ENCODE assay signal across 39 cellular contexts in the genomic region with DNA sequence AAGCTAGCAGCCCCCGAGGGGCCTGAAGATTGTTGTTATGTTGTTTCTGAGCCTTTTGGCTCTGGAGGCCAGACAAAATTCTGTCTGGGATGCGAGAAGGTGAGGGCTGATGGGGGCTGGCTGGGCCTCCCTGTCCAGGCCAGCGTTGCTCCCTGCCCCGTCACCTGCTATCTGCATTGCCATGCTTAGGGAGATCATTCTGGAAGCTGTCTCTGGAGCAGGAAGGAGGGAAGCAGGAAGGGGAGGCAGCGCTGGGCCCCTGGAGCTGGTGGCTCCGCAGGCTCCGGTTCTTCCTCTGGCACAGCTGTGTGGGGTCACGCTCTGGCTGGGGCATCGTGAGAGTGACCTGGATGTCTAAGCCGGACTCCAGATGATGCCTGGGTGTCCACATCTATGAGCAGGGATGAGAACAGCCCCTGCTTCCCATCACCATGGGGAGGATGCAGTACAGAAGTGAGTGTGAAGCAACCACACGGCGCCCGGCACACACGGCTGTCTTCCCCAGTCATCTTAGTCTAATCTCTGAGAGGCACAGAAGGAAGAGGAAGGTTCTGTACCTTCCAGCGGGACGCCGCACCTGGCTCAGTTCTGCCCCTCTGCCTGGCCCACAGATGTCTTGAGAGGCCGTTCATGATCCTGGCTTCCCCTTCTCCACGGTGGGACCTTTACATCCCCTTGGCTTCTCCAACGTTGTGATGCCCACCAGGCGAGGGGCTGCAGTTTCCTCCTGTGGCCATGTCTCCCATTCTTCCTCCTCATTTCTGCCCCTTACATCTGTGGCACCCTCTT. TPM values are rescaled to one million over a fixed set of nuclear protein-coding genes. Genes with fewer than 3 reads are reported as not detected.
"Had no signal": no experiment of that assay in that cellular context is flagged by ENCODE, and none has a peak within 500 bp of the region (broad histone marks: within the 10 kb centered on the region; RNA-seq: fewer than 3 reads in every experiment).

No MANE protein-coding gene starts in this region.

- H3K9me3 ChIP-seq: ascending aorta had no signal

- H3K9me3 Mint-ChIP-seq: activated B cell treated with CpG ODN at 0.5 μM for 24 hours; activated CD4-positive, alpha-beta memory T cell treated with anti-CD3 and anti-CD28 coated beads for 36 hours; activated CD4-positive, alpha-beta T cell treated with anti-CD3 and anti-CD28 coated beads, Interleukin-2, amount 10 ng/mL, durations not matched to agents 24 days and 14 days; activated naive CD4-positive, alpha-beta T cell treated with anti-CD3 and anti-CD28 coated beads, Interleukin-2, amount 10 ng/mL, durations not matched to agents 7 days and 5 days; activated naive CD4-positive, alpha-beta T cell treated with anti-CD3 and anti-CD28 coated beads, Interleukin-2, amount 50 U/mL, for 24 hours; activated naive CD8-positive, alpha-beta T cell treated with anti-CD3 and anti-CD28 coated beads, Interleukin-2, amount 10 ng/mL, durations not matched to agents 7 days and 5 days; activated T-cell treated with anti-CD3 and anti-CD28 coated beads, Interleukin-2, amount 50 U/mL, for 24 hours; activated T-helper 2 cell treated with anti-CD3 and anti-CD28 coated beads, Interferon-gamma antibody, Interleukin-2, Interleukin-4, amounts not matched to agents 10 μg/mL and 5 μg/mL and 100 μg/mL, durations not matched to agents 14 hours and 24 hours and 36 hours; central memory CD8-positive, alpha-beta T cell; T-helper 2 cell treated with Interferon-gamma antibody and Interleukin-4, amounts not matched to agents 5 μg/mL and 100 μg/mL, for 36 hours had no signal

- H3K36me3 ChIP-seq: ascending aorta, cardiac muscle cell had no signal

- H3K36me3 Mint-ChIP-seq: activated CD4-positive, alpha-beta memory T cell treated with anti-CD3 and anti-CD28 coated beads for 36 hours; activated CD8-positive, alpha-beta memory T cell treated with anti-CD3 and anti-CD28 coated beads, Interleukin-2, amount 10 ng/mL, durations not matched to agents 7 days and 5 days; activated naive CD4-positive, alpha-beta T cell treated with anti-CD3 and anti-CD28 coated beads, Interleukin-2, amount 10 ng/mL, durations not matched to agents 7 days and 5 days; activated naive CD4-positive, alpha-beta T cell treated with anti-CD3 and anti-CD28 coated beads, Interleukin-2, amount 50 U/mL, for 24 hours; activated naive CD8-positive, alpha-beta T cell; activated naive CD8-positive, alpha-beta T cell treated with anti-CD3 and anti-CD28 coated beads, Interleukin-2, amount 10 ng/mL, durations not matched to agents 7 days and 5 days; brain had no signal

- ATAC-seq: activated CD8-positive, alpha-beta memory T cell treated with anti-CD3 and anti-CD28 coated beads, Interleukin-2, amount 10 ng/mL, durations not matched to agents 7 days and 5 days; activated CD8-positive, alpha-beta T cell treated with anti-CD3 and anti-CD28 coated beads, Interleukin-2, amount 10 ng/mL, durations not matched to agents 7 days and 5 days; activated naive CD8-positive, alpha-beta T cell treated with anti-CD3 and anti-CD28 coated beads, Interleukin-2, amount 50 U/mL, for 24 hours had no signal

- H3K27me3 Mint-ChIP-seq: activated B cell treated with CpG ODN at 0.5 μM for 24 hours; activated CD4-positive, alpha-beta memory T cell treated with anti-CD3 and anti-CD28 coated beads for 36 hours; activated CD4-positive, alpha-beta T cell treated with anti-CD3 and anti-CD28 coated beads, Interleukin-2, amount 10 ng/mL, durations not matched to agents 24 days and 14 days; activated CD8-positive, alpha-beta memory T cell treated with anti-CD3 and anti-CD28 coated beads, Interleukin-2, amount 10 ng/mL, durations not matched to agents 7 days and 5 days; activated naive CD4-positive, alpha-beta T cell treated with anti-CD3 and anti-CD28 coated beads, Interleukin-2, amount 10 ng/mL, durations not matched to agents 7 days and 5 days; activated T-cell treated with anti-CD3 and anti-CD28 coated beads, Interleukin-2, amount 50 U/mL, for 24 hours; central memory CD8-positive, alpha-beta T cell had no signal

- H3K27me3 ChIP-seq: ascending aorta, cardiac muscle cell had no signal

- H3K4me1 ChIP-seq: ascending aorta had no signal

- H3K4me3 ChIP-seq: ascending aorta, cardiac muscle cell had no signal

- H3K4me1 Mint-ChIP-seq: activated B cell treated with CpG ODN at 0.5 μM for 24 hours; activated CD4-positive, alpha-beta T cell treated with anti-CD3 and anti-CD28 coated beads, Interleukin-2, amount 10 ng/mL, durations not matched to agents 24 days and 14 days; activated CD8-positive, alpha-beta memory T cell treated with anti-CD3 and anti-CD28 coated beads, Interleukin-2, amount 10 ng/mL, durations not matched to agents 7 days and 5 days; activated naive CD4-positive, alpha-beta T cell treated with anti-CD3 and anti-CD28 coated beads, Interleukin-2, amount 10 ng/mL, durations not matched to agents 7 days and 5 days; activated naive CD4-positive, alpha-beta T cell treated with anti-CD3 and anti-CD28 coated beads, Interleukin-2, amount 50 U/mL, for 24 hours; activated naive CD8-positive, alpha-beta T cell treated with anti-CD3 and anti-CD28 coated beads, Interleukin-2, amount 10 ng/mL, durations not matched to agents 7 days and 5 days; activated naive CD8-positive, alpha-beta T cell treated with anti-CD3 and anti-CD28 coated beads, Interleukin-2, amount 50 U/mL, for 24 hours; brain; central memory CD8-positive, alpha-beta T cell had no signal

- H3K4me3 Mint-ChIP-seq: activated B cell treated with CpG ODN at 0.5 μM for 24 hours; activated CD4-positive, alpha-beta memory T cell treated with anti-CD3 and anti-CD28 coated beads for 36 hours; activated CD4-positive, alpha-beta T cell treated with anti-CD3 and anti-CD28 coated beads, Interleukin-2, amount 10 ng/mL, durations not matched to agents 24 days and 14 days; activated CD8-positive, alpha-beta memory T cell treated with anti-CD3 and anti-CD28 coated beads, Interleukin-2, amount 10 ng/mL, durations not matched to agents 7 days and 5 days; activated CD8-positive, alpha-beta T cell treated with anti-CD3 and anti-CD28 coated beads, Interleukin-2, amount 10 ng/mL, durations not matched to agents 7 days and 5 days; activated naive CD4-positive, alpha-beta T cell treated with anti-CD3 and anti-CD28 coated beads, Interleukin-2, amount 10 ng/mL, durations not matched to agents 7 days and 5 days; activated naive CD4-positive, alpha-beta T cell treated with anti-CD3 and anti-CD28 coated beads, Interleukin-2, amount 50 U/mL, for 24 hours; activated naive CD8-positive, alpha-beta T cell; activated naive CD8-positive, alpha-beta T cell treated with anti-CD3 and anti-CD28 coated beads, Interleukin-2, amount 10 ng/mL, durations not matched to agents 7 days and 5 days; activated naive CD8-positive, alpha-beta T cell treated with anti-CD3 and anti-CD28 coated beads, Interleukin-2, amount 50 U/mL, for 24 hours; activated T-cell treated with anti-CD3 and anti-CD28 coated beads, Interleukin-2, amount 50 U/mL, for 24 hours; brain; central memory CD8-positive, alpha-beta T cell; T-helper 2 cell treated with Interferon-gamma antibody and Interleukin-4, amounts not matched to agents 5 μg/mL and 100 μg/mL, for 36 hours had no signal

- FAIRE-seq: bronchial epithelial cell, TTC549 had no signal

- H3K27ac ChIP-seq: ascending aorta, cardiac muscle cell, VCaP had no signal

- DNase-seq: activated B cell treated with CpG ODN at 0.5 μM for 24 hours; activated CD4-positive, alpha-beta memory T cell treated with anti-CD3 and anti-CD28 coated beads for 36 hours; activated CD4-positive, alpha-beta T cell treated with anti-CD3 and anti-CD28 coated beads for 4 hours; activated CD4-positive, alpha-beta T cell treated with anti-CD3 and anti-CD28 coated beads, Interleukin-2, amount 10 ng/mL, durations not matched to agents 24 days and 14 days; activated CD4-positive, alpha-beta T cell treated with anti-CD3 and anti-CD28 coated beads, Interleukin-2, amount 50 U/mL, for 1 hour; activated CD4-positive, alpha-beta T cell treated with anti-CD3 and anti-CD28 coated beads, Interleukin-2, amount 50 U/mL, for 4 hours; activated CD4-positive, CD25-positive, alpha-beta regulatory T cell treated with anti-CD3 and anti-CD28 coated beads, Interleukin-2, amount 50 U/mL, for 72 hours; activated CD8-positive, alpha-beta memory T cell treated with anti-CD3 and anti-CD28 coated beads for 24 hours; activated CD8-positive, alpha-beta memory T cell treated with anti-CD3 and anti-CD28 coated beads, Interleukin-2, amount 10 ng/mL, durations not matched to agents 7 days and 5 days; activated CD8-positive, alpha-beta memory T cell treated with anti-CD3 and anti-CD28 coated beads, Interleukin-2, amount 50 U/mL, for 48 hours; activated CD8-positive, alpha-beta T cell treated with anti-CD3 and anti-CD28 coated beads, Interleukin-2, amount 10 ng/mL, durations not matched to agents 7 days and 5 days; activated effector memory CD4-positive, alpha-beta T cell treated with Interleukin-2 at 50 U/mL for 16 hours; activated gamma-delta T cell; activated naive CD4-positive, alpha-beta T cell treated with anti-CD3 and anti-CD28 coated beads, Interleukin-2, amount 10 ng/mL, durations not matched to agents 7 days and 5 days; activated naive CD4-positive, alpha-beta T cell treated with Interleukin-2 at 50 U/mL for 16 hours; activated naive CD8-positive, alpha-beta T cell treated with anti-CD3 and anti-CD28 coated beads, Interleukin-2, amount 10 ng/mL, durations not matched to agents 7 days and 5 days; activated naive CD8-positive, alpha-beta T cell treated with anti-CD3 and anti-CD28 coated beads, Interleukin-2, amount 50 U/mL, for 24 hours; activated T-cell treated with anti-CD3 and anti-CD28 coated beads, Interleukin-2, amount 50 U/mL, for 24 hours; activated T-cell treated with anti-CD3 and anti-CD28 coated beads, Interleukin-2, amount 50 U/mL, for 48 hours; amygdala; anterior cingulate cortex; caudate nucleus; cerebellar nuclear complex; T-helper 2 cell; T-helper 9 cell had no signal

- H3K27ac Mint-ChIP-seq: activated B cell treated with CpG ODN at 0.5 μM for 24 hours; activated CD4-positive, alpha-beta memory T cell treated with anti-CD3 and anti-CD28 coated beads for 36 hours; activated CD4-positive, alpha-beta T cell treated with anti-CD3 and anti-CD28 coated beads, Interleukin-2, amount 10 ng/mL, durations not matched to agents 24 days and 14 days; activated CD8-positive, alpha-beta memory T cell treated with anti-CD3 and anti-CD28 coated beads, Interleukin-2, amount 10 ng/mL, durations not matched to agents 7 days and 5 days; activated CD8-positive, alpha-beta T cell treated with anti-CD3 and anti-CD28 coated beads, Interleukin-2, amount 10 ng/mL, durations not matched to agents 7 days and 5 days; activated naive CD4-positive, alpha-beta T cell treated with anti-CD3 and anti-CD28 coated beads, Interleukin-2, amount 10 ng/mL, durations not matched to agents 7 days and 5 days; activated naive CD4-positive, alpha-beta T cell treated with anti-CD3 and anti-CD28 coated beads, Interleukin-2, amount 50 U/mL, for 24 hours; activated naive CD8-positive, alpha-beta T cell; activated naive CD8-positive, alpha-beta T cell treated with anti-CD3 and anti-CD28 coated beads, Interleukin-2, amount 10 ng/mL, durations not matched to agents 7 days and 5 days; activated naive CD8-positive, alpha-beta T cell treated with anti-CD3 and anti-CD28 coated beads, Interleukin-2, amount 50 U/mL, for 24 hours; activated T-cell treated with anti-CD3 and anti-CD28 coated beads, Interleukin-2, amount 50 U/mL, for 24 hours; activated T-helper 2 cell treated with anti-CD3 and anti-CD28 coated beads, Interferon-gamma antibody, Interleukin-2, Interleukin-4, amounts not matched to agents 10 μg/mL and 5 μg/mL and 100 μg/mL, durations not matched to agents 14 hours and 24 hours and 36 hours; T-helper 2 cell treated with Interferon-gamma antibody and Interleukin-4, amounts not matched to agents 5 μg/mL and 100 μg/mL, for 36 hours had no signal

RNA-seq across cellular contexts. Expression of a gene that starts 11.9 kb away (rescaled TPM):
- total RNA-seq: activated B cell treated with CpG ODN at 0.5 μM for 24 hours; activated CD4-positive, alpha-beta memory T cell treated with anti-CD3 and anti-CD28 coated beads for 36 hours; activated CD4-positive, alpha-beta T cell treated with anti-CD3 and anti-CD28 coated beads, Interleukin-2, amount 10 ng/mL, durations not matched to agents 24 days and 14 days; activated CD8-positive, alpha-beta memory T cell treated with anti-CD3 and anti-CD28 coated beads, Interleukin-2, amount 10 ng/mL, durations not matched to agents 7 days and 5 days; activated CD8-positive, alpha-beta T cell treated with anti-CD3 and anti-CD28 coated beads, Interleukin-2, amount 10 ng/mL, durations not matched to agents 7 days and 5 days; activated naive CD8-positive, alpha-beta T cell treated with anti-CD3 and anti-CD28 coated beads, Interleukin-2, amount 10 ng/mL, durations not matched to agents 7 days and 5 days; activated T-helper 2 cell treated with anti-CD3 and anti-CD28 coated beads, Interferon-gamma antibody, Interleukin-2, Interleukin-4, amounts not matched to agents 10 μg/mL and 5 μg/mL and 100 μg/mL, durations not matched to agents 14 hours and 24 hours and 36 hours; ascending aorta; bronchial epithelial cell; cardiac muscle cell; chondrocyte; T-helper 1 cell treated with Interleukin-12 subunit alpha and Interleukin-12 subunit beta and Interleukin-4 antibody, amounts not matched to agents 30 ng/mL and 1 ng/mL, for 36 hours had no signal
- polyA plus RNA-seq: adipose tissue, cardiac muscle cell had no signal
